ENCODE assay signal across 20 cellular contexts in the genomic region with DNA sequence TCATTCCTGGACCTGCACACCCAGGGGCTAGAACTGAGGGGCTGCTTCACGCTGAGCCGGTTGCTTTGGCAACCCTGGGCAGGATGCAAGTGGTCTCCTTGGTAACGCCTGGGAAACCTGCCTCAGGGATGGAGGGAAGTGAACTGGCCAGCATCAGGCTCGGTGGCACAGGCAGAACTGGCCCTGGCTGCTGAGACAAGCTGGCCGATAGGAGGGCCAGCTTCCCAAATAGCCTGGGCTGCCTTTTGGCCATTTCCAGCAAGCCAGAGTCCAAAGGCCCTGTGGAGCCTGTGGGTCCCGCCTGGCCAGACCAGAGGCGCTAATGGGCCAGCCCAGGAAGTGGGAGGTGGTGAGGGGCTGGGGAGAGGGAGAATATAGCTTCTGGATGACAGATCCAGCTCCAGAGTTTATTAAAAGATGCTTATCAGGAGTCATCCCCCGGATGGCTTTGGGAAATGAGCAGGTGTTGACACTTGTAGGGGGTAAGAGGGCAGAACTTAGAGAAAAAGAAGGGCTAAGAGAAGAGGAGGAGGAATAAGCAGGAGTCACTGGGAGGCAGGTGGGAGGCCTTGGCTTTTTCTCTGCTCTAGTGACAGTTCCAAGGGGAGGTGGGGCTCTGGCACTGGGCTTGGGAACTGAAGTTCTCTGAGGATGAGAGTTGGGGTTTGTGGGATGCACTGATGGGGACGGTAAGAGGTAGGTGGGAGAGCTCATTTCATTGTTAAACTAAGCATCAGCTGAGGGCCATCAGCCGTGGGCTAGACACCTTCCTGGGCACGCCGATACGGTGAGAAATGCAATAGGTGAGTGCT. TPM values are rescaled to one million over a fixed set of nuclear protein-coding genes. Genes with fewer than 3 reads are reported as not detected.
A peak's percentile ranks its signal among the peaks of the same experiment; 100 is the strongest.
DNase-seq lines count a peak whose midpoint lies in the region; ATAC-seq and TF ChIP-seq lines count a peak whose summit lies in the region.
"Had no signal": no experiment of that assay in that cellular context is flagged by ENCODE, and none has a peak within 500 bp of the region (broad histone marks: within the 10 kb centered on the region; RNA-seq: fewer than 3 reads in every experiment).

No MANE protein-coding gene starts in this region.

- DNase-seq in cardiac septum (ENCODE audit: low spot score) (peak; percentile 66), left ventricle myocardium inferior (no peak), WTC11 (ENCODE audit: low spot score) (no peak), left lobe of liver (ENCODE audit: low spot score) (no peak), aorta (peak in 1 of 2 donors; percentile 47), vagina (ENCODE audit: extremely low spot score in 2 of 2) (no peak)
- no peak for DNase-seq in NK-92 treated with Interleukin-12 subunit alpha and Interleukin-12 subunit beta, amount 100 ng/mL, for 24 hours (lab: John Stamatoyannopoulos, UW)
- DNase-seq: activated CD8-positive, alpha-beta T cell treated with anti-CD3 and anti-CD28 coated beads, Interleukin-2, amount 10 ng/mL, durations not matched to agents 7 days and 5 days; GF-D8; IMR-90; NCI-H2029 treated with DMSO at 0.1 percent for 48 hours; stimulated activated CD4-positive, alpha-beta T cell treated with anti-CD3 and anti-CD28 coated beads, Interleukin-4, amount 100 ng/mL, for 4 hours; stimulated activated CD8-positive, alpha-beta memory T cell treated with anti-CD3 and anti-CD28 coated beads, Interleukin-4, amount 100 ng/mL, for 48 hours had no signal

- peak; percentile 40 for ATAC-seq in WTC11
- peak; percentile 76 for ATAC-seq in left lobe of liver
- ATAC-seq in aorta (ENCODE audit: low FRiP score): peak; percentile 30
- no peak for ATAC-seq in HG03159 (IDR thresholded peaks at IDR 0.05; ENCODE audit: unreplicated experiment)

- H3K4me3 Mint-ChIP-seq in WTC11: no peak overlapping the region
- H3K4me3 Mint-ChIP-seq: activated CD8-positive, alpha-beta T cell treated with anti-CD3 and anti-CD28 coated beads, Interleukin-2, amount 10 ng/mL, durations not matched to agents 7 days and 5 days had no signal

- TF ChIP-seq POLR2A in vagina (IDR thresholded peaks at IDR 0.05): no peak

- H3K9me3 ChIP-seq in left ventricle myocardium inferior (replicated peaks): no peaks in the 10 kb centered on the region
- no peaks in the 10 kb centered on the region for H3K9me3 ChIP-seq in aorta (ENCODE audit: control insufficient read depth, low read length)
- H3K9me3 ChIP-seq in vagina: no peaks in the 10 kb centered on the region
- H3K9me3 ChIP-seq: pancreas had no signal

- H3K27me3 Mint-ChIP-seq in WTC11 (ENCODE audit: low read depth): peaks cover 12% of the 10 kb centered on the region

- H3K27ac ChIP-seq in left ventricle myocardium inferior (replicated peaks) (no peak overlapping the region), aorta (ENCODE audit: low read depth in 1 of 2, low read length in 2 of 2) (no peak overlapping the region), vagina (no peak overlapping the region)
- H3K27ac ChIP-seq: VCaP had no signal

- no peak for TF ChIP-seq CTCF in left ventricle myocardium inferior (IDR thresholded peaks at IDR 0.05; ENCODE audit: borderline replicate concordance)
- no peak for TF ChIP-seq CTCF in WTC11 (IDR thresholded peaks at IDR 0.05)
- no peak for TF ChIP-seq CTCF in vagina (IDR thresholded peaks at IDR 0.05)

- POLR2A ChIA-PET in WTC11 (lab: Charles Lee): interaction anchor here (0.7 kb wide), 1 partner anchor 311 kb away, joined by 3 read pairs; no protein-coding TSS in a partner anchor

- H3K36me3 ChIP-seq in left ventricle myocardium inferior: no peaks in the 10 kb centered on the region
- H3K36me3 ChIP-seq in aorta (ENCODE audit: control insufficient read depth in 1 of 2, insufficient read depth in 2 of 2, low read length in 1 of 2): no peaks in the 10 kb centered on the region
- no peaks in the 10 kb centered on the region for H3K36me3 ChIP-seq in vagina
- H3K36me3 ChIP-seq: pancreas had no signal

- intact Hi-C loops in cardiac septum (cut with DNase I) (no loop called here), left ventricle myocardium inferior (cut with micrococcal nuclease) (no loop called here), aorta (cut with DNase I) (no loop called here), vagina (cut with DNase I) (no loop called here)

- H3K4me1 ChIP-seq in left ventricle myocardium inferior (peaks cover 7% of the 10 kb centered on the region), aorta (ENCODE audit: control insufficient read depth in 1 of 2, insufficient read depth in 2 of 2, low read length in 2 of 2) (no peaks in the 10 kb centered on the region), vagina (peaks cover 8% of the 10 kb centered on the region)

- H3K27ac Mint-ChIP-seq in WTC11: no peak overlapping the region
- H3K27ac Mint-ChIP-seq: activated CD8-positive, alpha-beta T cell treated with anti-CD3 and anti-CD28 coated beads, Interleukin-2, amount 10 ng/mL, durations not matched to agents 7 days and 5 days had no signal

- H3K36me3 Mint-ChIP-seq in WTC11: no peaks in the 10 kb centered on the region

- H3K9me3 Mint-ChIP-seq in WTC11: no peaks in the 10 kb centered on the region
- H3K9me3 Mint-ChIP-seq: activated T-helper 17 cell treated with anti-CD3 and anti-CD28 coated beads, Interleukin-2, amount 50 U/mL, for 72 hours had no signal

- CTCF ChIA-PET in WTC11 (lab: Charles Lee): interaction anchor here (0.5 to 3.4 kb wide), 8 partner anchors 9 to 86 kb away, joined by 3 to 18 read pairs (median 4); no protein-coding TSS in a partner anchor

- WGBS in aorta, 2 donors: 81 to 88% methylated on average over 12 to 13 of the region's 13 CpGs

- H3K4me3 ChIP-seq in left ventricle myocardium inferior (no peak overlapping the region), aorta (ENCODE audit: low read length in 2 of 2) (no peak overlapping the region), vagina (no peak overlapping the region)
- H3K4me3 ChIP-seq: pancreas had no signal

- peaks cover 8% of the 10 kb centered on the region; the same call in 1 of the 2 replicates for H3K4me1 Mint-ChIP-seq in WTC11

- peaks cover 49% of the 10 kb centered on the region for H3K27me3 ChIP-seq in left ventricle myocardium inferior (ENCODE audit: low read depth)
- H3K27me3 ChIP-seq in aorta (ENCODE audit: control insufficient read depth in 1 of 2, insufficient read depth in 2 of 2, low read length in 1 of 2): no peaks in the 10 kb centered on the region
- H3K27me3 ChIP-seq in vagina: no peaks in the 10 kb centered on the region
- H3K27me3 ChIP-seq: pancreas had no signal

TF ChIP-seq in WTC11, 78 proteins besides CTCF, POLR2A, EP300 and RAD21:
- TF ChIP-seq, protein P1, sequence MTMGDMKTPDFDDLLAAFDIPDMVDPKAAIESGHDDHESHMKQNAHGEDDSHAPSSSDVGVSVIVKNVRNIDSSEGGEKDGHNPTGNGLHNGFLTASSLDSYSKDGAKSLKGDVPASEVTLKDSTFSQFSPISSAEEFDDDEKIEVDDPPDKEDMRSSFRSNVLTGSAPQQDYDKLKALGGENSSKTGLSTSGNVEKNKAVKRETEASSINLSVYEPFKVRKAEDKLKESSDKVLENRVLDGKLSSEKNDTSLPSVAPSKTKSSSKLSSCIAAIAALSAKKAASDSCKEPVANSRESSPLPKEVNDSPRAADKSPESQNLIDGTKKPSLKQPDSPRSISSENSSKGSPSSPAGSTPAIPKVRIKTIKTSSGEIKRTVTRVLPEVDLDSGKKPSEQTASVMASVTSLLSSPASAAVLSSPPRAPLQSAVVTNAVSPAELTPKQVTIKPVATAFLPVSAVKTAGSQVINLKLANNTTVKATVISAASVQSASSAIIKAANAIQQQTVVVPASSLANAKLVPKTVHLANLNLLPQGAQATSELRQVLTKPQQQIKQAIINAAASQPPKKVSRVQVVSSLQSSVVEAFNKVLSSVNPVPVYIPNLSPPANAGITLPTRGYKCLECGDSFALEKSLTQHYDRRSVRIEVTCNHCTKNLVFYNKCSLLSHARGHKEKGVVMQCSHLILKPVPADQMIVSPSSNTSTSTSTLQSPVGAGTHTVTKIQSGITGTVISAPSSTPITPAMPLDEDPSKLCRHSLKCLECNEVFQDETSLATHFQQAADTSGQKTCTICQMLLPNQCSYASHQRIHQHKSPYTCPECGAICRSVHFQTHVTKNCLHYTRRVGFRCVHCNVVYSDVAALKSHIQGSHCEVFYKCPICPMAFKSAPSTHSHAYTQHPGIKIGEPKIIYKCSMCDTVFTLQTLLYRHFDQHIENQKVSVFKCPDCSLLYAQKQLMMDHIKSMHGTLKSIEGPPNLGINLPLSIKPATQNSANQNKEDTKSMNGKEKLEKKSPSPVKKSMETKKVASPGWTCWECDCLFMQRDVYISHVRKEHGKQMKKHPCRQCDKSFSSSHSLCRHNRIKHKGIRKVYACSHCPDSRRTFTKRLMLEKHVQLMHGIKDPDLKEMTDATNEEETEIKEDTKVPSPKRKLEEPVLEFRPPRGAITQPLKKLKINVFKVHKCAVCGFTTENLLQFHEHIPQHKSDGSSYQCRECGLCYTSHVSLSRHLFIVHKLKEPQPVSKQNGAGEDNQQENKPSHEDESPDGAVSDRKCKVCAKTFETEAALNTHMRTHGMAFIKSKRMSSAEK (CRISPR knock-in tag; IDR thresholded peaks at IDR 0.05; ENCODE audit: borderline replicate concordance): no peak
- TF ChIP-seq, protein P2, sequence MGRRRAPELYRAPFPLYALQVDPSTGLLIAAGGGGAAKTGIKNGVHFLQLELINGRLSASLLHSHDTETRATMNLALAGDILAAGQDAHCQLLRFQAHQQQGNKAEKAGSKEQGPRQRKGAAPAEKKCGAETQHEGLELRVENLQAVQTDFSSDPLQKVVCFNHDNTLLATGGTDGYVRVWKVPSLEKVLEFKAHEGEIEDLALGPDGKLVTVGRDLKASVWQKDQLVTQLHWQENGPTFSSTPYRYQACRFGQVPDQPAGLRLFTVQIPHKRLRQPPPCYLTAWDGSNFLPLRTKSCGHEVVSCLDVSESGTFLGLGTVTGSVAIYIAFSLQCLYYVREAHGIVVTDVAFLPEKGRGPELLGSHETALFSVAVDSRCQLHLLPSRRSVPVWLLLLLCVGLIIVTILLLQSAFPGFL (CRISPR knock-in tag; IDR thresholded peaks at IDR 0.05; ENCODE audit: borderline replicate concordance): no peak
TF ChIP-seq in WTC11: peak in this region for 0.

RNA-seq across cellular contexts. Expression of a gene that starts 9.6 kb away (rescaled TPM):
- total RNA-seq in cardiac septum (0.54 TPM), left ventricle myocardium inferior (0.14 TPM), WTC11 (2021) (0.66 to 1.2 TPM (median 0.99 TPM) in 3 replicates), left lobe of liver (1.7 TPM), aorta (under 1 TPM; 0.16 to 0.18 TPM), vagina (4.2 TPM)
- 1 to 10 TPM in 1 of 2 donors, under 1 TPM in 1; 0.51 to 2.8 TPM for polyA plus RNA-seq in aorta

RNA-seq across cellular contexts. Expression of a gene that starts 24.0 kb away (rescaled TPM):
- total RNA-seq in cardiac septum: not detected
- total RNA-seq in left ventricle myocardium inferior: not detected
- total RNA-seq in WTC11 (2021): 0.13 to 0.18 TPM (median 0.16 TPM) in 3 replicates
- not detected for total RNA-seq in left lobe of liver
- total RNA-seq in aorta: not detected
- not detected for polyA plus RNA-seq in aorta
- total RNA-seq in vagina: not detected
- total RNA-seq: activated T-helper 17 cell treated with anti-CD3 and anti-CD28 coated beads, Interleukin-2, amount 50 U/mL, for 72 hours; IMR-90; left colon; skeletal muscle tissue; temporal lobe had no signal
- polyA plus RNA-seq: IMR-90 had no signal

RNA-seq across cellular contexts. Expression of a gene that starts 44.4 kb away (rescaled TPM):
- total RNA-seq in cardiac septum: not detected
- total RNA-seq in left ventricle myocardium inferior: not detected
- 0.30 to 0.55 TPM (median 0.39 TPM) in 3 replicates for total RNA-seq in WTC11 (2021)
- total RNA-seq in left lobe of liver: not detected
- total RNA-seq in aorta: not detected
- polyA plus RNA-seq in aorta: not detected
- total RNA-seq in vagina: not detected
- total RNA-seq: IMR-90, left colon, skeletal muscle tissue, temporal lobe had no signal
- polyA plus RNA-seq: IMR-90, pancreas had no signal

RNA-seq across cellular contexts. Expression of a gene that starts 50.9 kb away (rescaled TPM):
- total RNA-seq in cardiac septum: 12.7 TPM
- 11.3 TPM for total RNA-seq in left ventricle myocardium inferior
- total RNA-seq in WTC11 (2021): 1.8 to 2.4 TPM (median 1.9 TPM) in 3 replicates
- total RNA-seq in left lobe of liver: 3.6 TPM
- total RNA-seq in aorta: 10 to 100 TPM; 52.8 to 81.9 TPM
- 10 to 100 TPM; 31.7 to 90.4 TPM for polyA plus RNA-seq in aorta
- total RNA-seq in vagina: 94.3 TPM
